30 cellular contexts compared by ENCODE assay signal in the genomic region with DNA sequence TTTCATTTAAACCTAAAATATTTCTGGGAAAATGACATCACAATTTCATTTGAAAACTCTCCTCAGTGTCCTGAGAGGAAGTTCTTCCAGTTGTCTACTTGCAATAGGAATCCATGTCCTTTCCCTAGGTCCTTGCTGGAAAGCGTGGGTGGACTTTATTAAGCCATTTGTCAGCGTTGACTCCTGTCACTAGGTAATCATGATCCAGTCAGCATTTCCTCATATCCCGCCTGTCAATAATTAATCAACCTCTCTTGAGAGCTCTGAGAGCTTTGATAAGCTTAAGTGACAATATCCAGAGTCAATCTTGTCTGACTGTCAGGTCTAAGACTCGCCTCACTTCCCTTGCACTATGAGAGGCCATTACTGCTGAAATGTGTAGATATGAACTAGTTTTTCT.
"Had no signal": no experiment of that assay in that cellular context is flagged by ENCODE, and none has a peak within 500 bp of the region (broad histone marks: within the 10 kb centered on the region; RNA-seq: fewer than 3 reads in every experiment).

No MANE protein-coding gene starts in this region.

- H3K27me3 ChIP-seq: colonic mucosa, gastrocnemius medialis, neural progenitor cell, pancreas, right lobe of liver, spleen, testis, tibial nerve, upper lobe of right lung, vagina had no signal

- DNase-seq: colonic mucosa; dermis blood vessel endothelial cell; effector CD4-positive, alpha-beta T cell; endodermal cell; gastrocnemius medialis; heart right ventricle; islet precursor cell; left ventricle myocardium inferior; lower lobe of right lung; midbrain; nucleus accumbens; pancreas; retina; right lobe of liver; spleen; stimulated activated CD4-positive, alpha-beta T cell treated with anti-CD3 and anti-CD28 coated beads, Interleukin-15, amount 100 ng/mL, for 24 hours; stimulated activated CD4-positive, alpha-beta T cell treated with anti-CD3 and anti-CD28 coated beads, Interleukin-1b, Interleukin-23, amount 100 ng/mL, for 48 hours; stimulated activated CD4-positive, alpha-beta T cell treated with anti-CD3 and anti-CD28 coated beads, Interleukin-4, amount 100 ng/mL, for 24 hours; stimulated activated naive CD8-positive, alpha-beta T cell treated with anti-CD3 and anti-CD28 coated beads, Interleukin-15, amount 100 ng/mL, for 72 hours; testis; upper lobe of right lung had no signal

- H3K4me2 ChIP-seq: neural progenitor cell had no signal

- H3K4me1 ChIP-seq: colonic mucosa, gastrocnemius medialis, left ventricle myocardium inferior, lower lobe of right lung, neural progenitor cell, pancreas, prostate gland, right lobe of liver, spleen, testis, tibial nerve, upper lobe of right lung had no signal

- H3K36me3 ChIP-seq: colonic mucosa, gastrocnemius medialis, heart right ventricle, left ventricle myocardium inferior, lower lobe of right lung, neural progenitor cell, pancreas, prostate gland, right lobe of liver, spleen, tibial nerve, upper lobe of right lung, vagina had no signal

- H3K9me3 ChIP-seq: colonic mucosa, gastrocnemius medialis, heart right ventricle, left ventricle myocardium inferior, lower lobe of right lung, pancreas, prostate gland, right lobe of liver, spleen, testis, tibial nerve, upper lobe of right lung, vagina had no signal

- H3K27ac Mint-ChIP-seq: endodermal cell; memory B cell; natural killer cell treated with Interleukin-12 subunit alpha and Interleukin-12 subunit beta and Interleukin-15 and Interleukin-18, amount 100 ng/mL, for 72 hours; neural progenitor cell; stimulated activated memory B cell treated with anti-CD40 and anti-IgM and Interleukin-4, amounts not matched to agents 10 μg/mL and 1 μg/mL and 100 μg/mL, for 72 hours; stimulated activated naive CD8-positive, alpha-beta T cell treated with anti-CD3 and anti-CD28 coated beads, Interleukin-15, amount 100 ng/mL, for 72 hours had no signal

- FAIRE-seq: endothelial cell of umbilical vein, pancreas had no signal

- H3K4me1 Mint-ChIP-seq: endodermal cell; memory B cell; stimulated activated memory B cell treated with anti-CD40 and anti-IgM and Interleukin-4, amounts not matched to agents 10 μg/mL and 1 μg/mL and 100 μg/mL, for 72 hours; stimulated activated naive CD8-positive, alpha-beta T cell treated with anti-CD3 and anti-CD28 coated beads, Interleukin-15, amount 100 ng/mL, for 72 hours had no signal

- H3K27ac ChIP-seq: colonic mucosa, gastrocnemius medialis, heart right ventricle, left ventricle myocardium inferior, lower lobe of right lung, neural progenitor cell, pancreas, prostate gland, right lobe of liver, spleen, testis, tibial nerve, upper lobe of right lung, vagina had no signal

- H3K4me3 Mint-ChIP-seq: endodermal cell; memory B cell; natural killer cell treated with Interleukin-12 subunit alpha and Interleukin-12 subunit beta and Interleukin-15 and Interleukin-18, amount 100 ng/mL, for 72 hours; neural progenitor cell; stimulated activated memory B cell treated with anti-CD40 and anti-IgM and Interleukin-4, amounts not matched to agents 10 μg/mL and 1 μg/mL and 100 μg/mL, for 72 hours; stimulated activated naive CD8-positive, alpha-beta T cell treated with anti-CD3 and anti-CD28 coated beads, Interleukin-15, amount 100 ng/mL, for 72 hours had no signal

- ATAC-seq: esophagus mucosa; gastrocnemius medialis; heart right ventricle; lower lobe of right lung; natural killer cell treated with Interleukin-12 subunit alpha and Interleukin-12 subunit beta and Interleukin-15 and Interleukin-18, amount 100 ng/mL, for 72 hours; pancreas; right lobe of liver; stimulated activated memory B cell treated with anti-CD40 and anti-IgM and Interleukin-4, amounts not matched to agents 10 μg/mL and 1 μg/mL and 100 μg/mL, for 72 hours; stimulated activated naive CD8-positive, alpha-beta T cell treated with anti-CD3 and anti-CD28 coated beads, Interleukin-15, amount 100 ng/mL, for 72 hours; upper lobe of right lung had no signal

- H3K36me3 Mint-ChIP-seq: memory B cell; natural killer cell treated with Interleukin-12 subunit alpha and Interleukin-12 subunit beta and Interleukin-15 and Interleukin-18, amount 100 ng/mL, for 72 hours; neural progenitor cell; stimulated activated memory B cell treated with anti-CD40 and anti-IgM and Interleukin-4, amounts not matched to agents 10 μg/mL and 1 μg/mL and 100 μg/mL, for 72 hours had no signal

- H3K9ac ChIP-seq: neural progenitor cell had no signal

- H3K4me3 ChIP-seq: colonic mucosa, gastrocnemius medialis, heart right ventricle, left ventricle myocardium inferior, lower lobe of right lung, neural progenitor cell, pancreas, prostate gland, right lobe of liver, spleen, testis, tibial nerve, upper lobe of right lung, vagina had no signal

- H2AFZ ChIP-seq: neural progenitor cell had no signal
